In genomic region chr10:5376450-5376849, GRCh38 we compare ENCODE assay signal across 23 cellular contexts. TPM values are rescaled to one million over a fixed set of nuclear protein-coding genes. Genes with fewer than 3 reads are reported as not detected.
DNase-seq lines count a peak whose midpoint lies in the region; ATAC-seq and TF ChIP-seq lines count a peak whose summit lies in the region.
"Had no signal": no experiment of that assay in that cellular context is flagged by ENCODE, and none has a peak within 500 bp of the region (broad histone marks: within the 10 kb centered on the region; RNA-seq: fewer than 3 reads in every experiment).

No MANE protein-coding gene starts in this region.

- TF ChIP-seq CTCF in fibroblast of pulmonary artery (IDR thresholded peaks at IDR 0.05; ENCODE audit: low read length, missing control alignments), result no peak
- TF ChIP-seq CTCF in progenitor cell of endocrine pancreas (IDR thresholded peaks at IDR 0.05; ENCODE audit: unreplicated experiment), result no peak

- no peak for ATAC-seq in HG03039 (IDR thresholded peaks at IDR 0.05; ENCODE audit: unreplicated experiment)
- ATAC-seq in GM19467 (IDR thresholded peaks at IDR 0.05; ENCODE audit: unreplicated experiment), result no peak

- H3K27ac Mint-ChIP-seq in progenitor cell of endocrine pancreas, result peak overlapping the region; percentile 69
- H3K27ac Mint-ChIP-seq: CD14-positive monocyte, H9 had no signal

- peaks cover 3% of the 10 kb centered on the region for H3K4me1 Mint-ChIP-seq in progenitor cell of endocrine pancreas (ENCODE audit: low read depth)
- H3K4me1 Mint-ChIP-seq: CD14-positive monocyte, H9 had no signal

- DNase-seq in NCI-H146 (lab: John Stamatoyannopoulos, UW) (peak; percentile 27), NCI-H146 treated with DMSO at 0.1 percent for 48 hours (lab: John Stamatoyannopoulos, UW; ENCODE audit: unreplicated experiment) (no peak), fibroblast of pulmonary artery (ENCODE audit: low read depth) (peak; percentile 16), progenitor cell of endocrine pancreas (ENCODE audit: low spot score, unreplicated experiment) (no peak), DMS114 treated with DMSO at 0.1 percent for 48 hours (lab: John Stamatoyannopoulos, UW; ENCODE audit: unreplicated experiment) (no peak)
- DNase-seq: 8988T, GDM1, H9, Karpas-422, MG63, NCI-H1048, NCI-H1436, NCI-H2081, NCI-H2171 treated with DMSO at 0.1 percent for 48 hours, OCI-M1, SHP77 treated with DMSO at 0.1 percent for 48 hours had no signal

- H3K9me3 Mint-ChIP-seq in progenitor cell of endocrine pancreas (ENCODE audit: low read depth), result peaks cover 8% of the 10 kb centered on the region

- H3K4me3 ChIP-seq in fibroblast of pulmonary artery (replicated peaks; ENCODE audit: low read depth, low read length), result no peak overlapping the region
- H3K4me3 ChIP-seq: MG63 had no signal

- H3K4me3 Mint-ChIP-seq in progenitor cell of endocrine pancreas (ENCODE audit: low read depth), result no peak overlapping the region
- H3K4me3 Mint-ChIP-seq: CD14-positive monocyte, H9 had no signal

- H3K36me3 Mint-ChIP-seq in progenitor cell of endocrine pancreas (ENCODE audit: insufficient read depth), result no peaks in the 10 kb centered on the region
- H3K36me3 Mint-ChIP-seq: CD14-positive monocyte had no signal

- no peaks in the 10 kb centered on the region for H3K27me3 Mint-ChIP-seq in progenitor cell of endocrine pancreas

TF ChIP-seq in PFSK-1, 5 proteins besides CTCF, POLR2A, EP300 and RAD21:
- TF ChIP-seq TAF1 (IDR thresholded peaks at IDR 0.05; ENCODE audit: borderline replicate concordance, insufficient read depth, low read length) (no peak), POLR2AphosphoS5 (IDR thresholded peaks at IDR 0.05; ENCODE audit: low read depth, low read length) (no peak), SIN3A (IDR thresholded peaks at IDR 0.05; ENCODE audit: borderline replicate concordance, insufficient read depth, low read length) (no peak), FOXP2 (optimal IDR thresholded peaks at IDR 0.05; ENCODE audit: borderline replicate concordance, extremely low read depth, extremely low read length, insufficient read depth) (no peak), REST (IDR thresholded peaks at IDR 0.05; ENCODE audit: insufficient read depth in 1 of 2, low read depth in 2 of 2, low read length in 2 of 2) (peak; percentile 73 to 88)

RNA-seq across cellular contexts. Expression of gene UCN3, which starts 11.7 kb away (rescaled TPM):
- polyA plus RNA-seq in PFSK-1 (2012; ENCODE audit: insufficient read length, low read depth), result not detected
- 1.00 and 1.3 TPM in 2 replicates for total RNA-seq in progenitor cell of endocrine pancreas
- total RNA-seq: H9, NCI-H460, RPMI7951 had no signal
- polyA plus RNA-seq: AG04450, CD14-positive monocyte had no signal

RNA-seq across cellular contexts. Expression of gene TUBAL3, which starts 28.2 kb away (rescaled TPM):
- not detected for polyA plus RNA-seq in PFSK-1 (2012; ENCODE audit: insufficient read length, low read depth)
- not detected in 2 replicates for total RNA-seq in progenitor cell of endocrine pancreas
- total RNA-seq: H9 had no signal
- polyA plus RNA-seq: AG04450, CD14-positive monocyte had no signal

RNA-seq across cellular contexts. Expression of gene NET1, which starts 35.9 kb away (rescaled TPM):
- 6.9 TPM for polyA plus RNA-seq in PFSK-1 (2012; ENCODE audit: insufficient read length, low read depth)
- 97.5 and 103 TPM in 2 replicates for total RNA-seq in progenitor cell of endocrine pancreas

Comparison
In these comparisons a context has a peak if more than half of its experiments do, and no peak if none do; other contexts are left out.
1. DNase-seq: peak in NCI-H146 (single experiment) and fibroblast of pulmonary artery (single experiment); none in NCI-H146 treated with DMSO at 0.1 percent for 48 hours (single experiment), progenitor cell of endocrine pancreas (single experiment) and DMS114 treated with DMSO at 0.1 percent for 48 hours (single experiment).